In the genomic region with DNA sequence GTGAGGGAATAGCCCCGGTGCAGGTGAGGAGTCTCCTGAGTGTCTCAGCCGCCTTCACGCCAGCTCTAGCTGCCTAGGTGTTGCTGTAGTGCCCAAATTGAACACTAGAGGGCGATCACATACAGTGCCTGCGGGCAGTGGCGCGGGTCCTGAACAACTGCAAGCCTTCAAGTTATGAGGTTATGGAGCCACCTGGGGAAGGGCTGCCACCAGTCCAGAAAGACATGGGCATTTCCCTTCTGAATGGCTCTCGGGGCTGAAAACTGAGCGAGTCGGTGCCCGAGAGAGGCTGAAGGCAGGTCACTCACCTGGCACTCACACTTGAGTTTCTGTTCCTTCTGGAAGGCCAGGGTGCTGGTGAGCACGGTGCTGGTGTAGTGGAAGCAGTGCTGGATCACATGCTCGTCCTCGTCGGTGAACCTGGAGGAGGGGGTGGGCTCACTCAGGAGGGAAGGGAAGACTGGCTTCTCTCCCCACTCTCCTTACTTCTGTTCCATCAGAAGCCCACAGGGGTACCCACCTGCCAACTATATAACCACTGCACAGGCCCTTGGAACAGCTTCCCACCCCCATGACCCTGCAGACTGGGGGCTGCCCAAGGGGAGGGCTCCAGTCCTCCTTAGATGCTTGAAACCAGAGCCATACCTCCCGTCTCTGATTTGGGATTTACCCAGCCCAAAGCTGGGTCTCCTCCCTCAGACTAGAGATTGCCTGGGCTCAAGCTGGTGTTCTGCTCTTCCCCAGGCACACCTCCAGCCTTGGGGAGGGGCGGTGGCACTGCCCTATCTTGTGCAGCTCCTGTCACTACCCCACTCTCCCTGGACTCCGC, we compare ENCODE assay signal across 8 cellular contexts.
DNase-seq lines count a peak whose midpoint lies in the region; ATAC-seq and TF ChIP-seq lines count a peak whose summit lies in the region.

No MANE protein-coding gene starts in this region.

- no peak overlapping the region for H3K27ac Mint-ChIP-seq in activated T-cell treated with anti-CD3 and anti-CD28 coated beads, Interleukin-2, amount 50 U/mL, for 24 hours
- H3K27ac Mint-ChIP-seq in neural crest cell (ENCODE audit: unreplicated experiment), result no peak overlapping the region

- H3K27me3 Mint-ChIP-seq in activated T-cell treated with anti-CD3 and anti-CD28 coated beads, Interleukin-2, amount 50 U/mL, for 24 hours, result peaks cover 41% of the 10 kb centered on the region
- peaks cover 95% of the 10 kb centered on the region for H3K27me3 Mint-ChIP-seq in neural crest cell (ENCODE audit: low read depth)

- DNase-seq in DMS79 treated with DMSO at 0.1 percent for 48 hours (lab: John Stamatoyannopoulos, UW), result peak; percentile 75
- peak; percentile 94 for DNase-seq in HuH-7.5 (ENCODE audit: low spot score)
- peak; percentile 81 for DNase-seq in OCI-LY7 (ENCODE audit: low spot score)
- DNase-seq in activated T-cell treated with anti-CD3 and anti-CD28 coated beads, Interleukin-2, amount 50 U/mL, for 24 hours, result peak; percentile 78
- DNase-seq in esophagus squamous epithelium (lab: John Stamatoyannopoulos, UW), result no peak
- DNase-seq in neural crest cell (ENCODE audit: low read depth, low spot score), result peak; percentile 69
- DNase-seq in thoracic aorta (ENCODE audit: low spot score), result no peak

- H3K27me3 ChIP-seq in esophagus squamous epithelium (peaks cover 0 to 72% (median 8%) of the 10 kb centered on the region in 4 donors), thoracic aorta (replicated peaks; ENCODE audit: insufficient read depth) (peaks cover 11% of the 10 kb centered on the region)

- CTCF ChIA-PET in OCI-LY7 (lab: Charles Lee; ENCODE audit: unreplicated experiment), result no interaction called here

- no peaks in the 10 kb centered on the region for H3K79me2 ChIP-seq in OCI-LY7 (ENCODE audit: insufficient read depth, low read depth, low read length)

- no peaks in the 10 kb centered on the region for H4K20me1 ChIP-seq in OCI-LY7 (ENCODE audit: insufficient read depth, low read length)

- TF ChIP-seq POLR2A in esophagus squamous epithelium (IDR thresholded peaks at IDR 0.05), result no peak

- 11 to 100% methylated on average over 1 to 9 of the region's 18 CpGs for WGBS in esophagus squamous epithelium, 2 donors

- H3K9me3 ChIP-seq in OCI-LY7 (ENCODE audit: low read length) (no peaks in the 10 kb centered on the region), esophagus squamous epithelium (no peaks in the 10 kb centered on the region), thoracic aorta (no peaks in the 10 kb centered on the region)

- ATAC-seq in thoracic aorta (ENCODE audit: insufficient number of reproducible peaks, low FRiP score, low read depth) (no peak), GM18502 (IDR thresholded peaks at IDR 0.05; ENCODE audit: poor library complexity, unreplicated experiment) (no peak)

- H3K4me3 ChIP-seq in OCI-LY7 (ENCODE audit: low read depth, low read length, poor library complexity, severe bottlenecking) (no peak overlapping the region), esophagus squamous epithelium (no peak overlapping the region), thoracic aorta (no peak overlapping the region)

- no peaks in the 10 kb centered on the region for H3K36me3 Mint-ChIP-seq in activated T-cell treated with anti-CD3 and anti-CD28 coated beads, Interleukin-2, amount 50 U/mL, for 24 hours (ENCODE audit: low read depth)
- no peaks in the 10 kb centered on the region for H3K36me3 Mint-ChIP-seq in neural crest cell (ENCODE audit: low read depth)

- no peaks in the 10 kb centered on the region for H3K9me2 ChIP-seq in OCI-LY7 (ENCODE audit: insufficient read depth, low read length)

- no peak overlapping the region for H3K4me2 ChIP-seq in OCI-LY7 (ENCODE audit: low read length)

- H3K27ac ChIP-seq in OCI-LY7 (ENCODE audit: low read depth, low read length, poor library complexity, severe bottlenecking) (no peak overlapping the region), esophagus squamous epithelium (no peak overlapping the region), thoracic aorta (no peak overlapping the region)

- BruUV-seq in OCI-LY7 (replicated peaks; lab: Mats Ljungman, UMichigan), result no TSS peak

- H3K4me1 ChIP-seq in OCI-LY7 (ENCODE audit: insufficient read depth, low read length, poor library complexity, severe bottlenecking) (no peaks in the 10 kb centered on the region), esophagus squamous epithelium (peaks cover 5 to 34% (median 10%) of the 10 kb centered on the region in 3 donors), thoracic aorta (ENCODE audit: control insufficient read depth in 1 of 2, low read depth in 2 of 2) (peaks cover 6 to 21% of the 10 kb centered on the region in 2 donors)

- TF ChIP-seq CTCF in OCI-LY7 (conservative IDR thresholded peaks at IDR 0.05; ENCODE audit: low read length) (peak; percentile 89), esophagus squamous epithelium (IDR thresholded peaks at IDR 0.05) (peak; percentile 76 to 94 (median 90)), neural crest cell (conservative IDR thresholded peaks at IDR 0.05) (peak; percentile 85), thoracic aorta (IDR thresholded peaks at IDR 0.05) (peak; percentile 95)

- POLR2A ChIA-PET in OCI-LY7 (lab: Charles Lee), result interaction anchor here (0.6 kb wide), 1 partner anchor 86 kb away, joined by 4 read pairs; no protein-coding TSS in a partner anchor

- H3K4me3 Mint-ChIP-seq in activated T-cell treated with anti-CD3 and anti-CD28 coated beads, Interleukin-2, amount 50 U/mL, for 24 hours, result peak overlapping the region; percentile 75
- H3K4me3 Mint-ChIP-seq in neural crest cell, result no peak overlapping the region

- intact Hi-C loops in OCI-LY7 (cut with micrococcal nuclease; ENCODE audit: unreplicated experiment) (loop anchor here (1.0 to 10.0 kb wide), 4 partner anchors 23 to 229 kb away; a partner anchor contains a TSS), esophagus squamous epithelium (cut with DNase I) (loop anchor here (5.0 kb wide), 1 partner anchor 51 kb away; no protein-coding TSS in a partner anchor)

- H3K4me1 Mint-ChIP-seq in activated T-cell treated with anti-CD3 and anti-CD28 coated beads, Interleukin-2, amount 50 U/mL, for 24 hours (ENCODE audit: low read depth), result peaks cover 30% of the 10 kb centered on the region
- H3K4me1 Mint-ChIP-seq in neural crest cell, result peaks cover 16% of the 10 kb centered on the region

- no peak overlapping the region for H2AFZ ChIP-seq in OCI-LY7 (ENCODE audit: low read length)

- no peaks in the 10 kb centered on the region for H3K9me3 Mint-ChIP-seq in activated T-cell treated with anti-CD3 and anti-CD28 coated beads, Interleukin-2, amount 50 U/mL, for 24 hours
- H3K9me3 Mint-ChIP-seq in neural crest cell, result no peaks in the 10 kb centered on the region

- H3K36me3 ChIP-seq in OCI-LY7 (ENCODE audit: insufficient read depth, low read length) (no peaks in the 10 kb centered on the region), esophagus squamous epithelium (peaks cover 0 to 47% (median 0%) of the 10 kb centered on the region in 3 donors), thoracic aorta (no peaks in the 10 kb centered on the region)

Comparison
In these comparisons a context has a peak if more than half of its experiments do, and no peak if none do; other contexts are left out.
1. DNase-seq: peak in DMS79 treated with DMSO at 0.1 percent for 48 hours (single experiment), HuH-7.5 (single experiment), OCI-LY7 (single experiment), activated T-cell treated with anti-CD3 and anti-CD28 coated beads, Interleukin-2, amount 50 U/mL, for 24 hours (single experiment) and neural crest cell (single experiment); none in esophagus squamous epithelium (single experiment) and thoracic aorta (single experiment).
2. Peak in every context shown above with its lines, with median percentiles within 50 percentile points of each other: CTCF ChIP-seq.